15 cellular contexts compared by ENCODE assay signal in genomic region chr15:41840092-41840491, GRCh38. TPM values are rescaled to one million over a fixed set of nuclear protein-coding genes. Genes with fewer than 3 reads are reported as not detected.
DNase-seq lines count a peak whose midpoint lies in the region; ATAC-seq and TF ChIP-seq lines count a peak whose summit lies in the region.
"Had no signal": no experiment of that assay in that cellular context is flagged by ENCODE, and none has a peak within 500 bp of the region (broad histone marks: within the 10 kb centered on the region; RNA-seq: fewer than 3 reads in every experiment).

No MANE protein-coding gene starts in this region.

- peaks cover 5% of the 10 kb centered on the region for H3K4me1 Mint-ChIP-seq in stimulated activated naive CD8-positive, alpha-beta T cell treated with anti-CD3 and anti-CD28 coated beads, Interleukin-15, amount 100 ng/mL, for 72 hours
- H3K4me1 Mint-ChIP-seq: GM23338 had no signal

- ATAC-seq in stimulated activated naive CD8-positive, alpha-beta T cell treated with anti-CD3 and anti-CD28 coated beads, Interleukin-15, amount 100 ng/mL, for 72 hours = peak; percentile 40
- no peak for ATAC-seq in stimulated activated naive CD8-positive, alpha-beta T cell treated with anti-CD3 and anti-CD28 coated beads, Interleukin-15, Interleukin-2, amounts not matched to agents 100 U/mL and 50 U/mL, for 24 hours
- ATAC-seq: A549, GM12878, GM23338 had no signal

- H3K36me3 ChIP-seq in esophagus squamous epithelium = peaks cover 11 to 85% (median 30%) of the 10 kb centered on the region in 3 donors
- H3K36me3 ChIP-seq: BE2C had no signal

- peaks cover 27 to 70% (median 29%) of the 10 kb centered on the region in 3 donors for H3K4me1 ChIP-seq in esophagus squamous epithelium
- H3K4me1 ChIP-seq: A549 had no signal

- TF ChIP-seq CTCF in VCaP (conservative IDR thresholded peaks at IDR 0.05) = no peak
- TF ChIP-seq CTCF in esophagus squamous epithelium (IDR thresholded peaks at IDR 0.05) = no peak

- peak overlapping the region in 1 of 2 donors; percentile 42 for H3K27ac Mint-ChIP-seq in stimulated activated naive CD8-positive, alpha-beta T cell treated with anti-CD3 and anti-CD28 coated beads, Interleukin-15, amount 100 ng/mL, for 72 hours
- H3K27ac Mint-ChIP-seq: GM23338 had no signal

- H3K4me3 Mint-ChIP-seq in stimulated activated naive CD8-positive, alpha-beta T cell treated with anti-CD3 and anti-CD28 coated beads, Interleukin-15, amount 100 ng/mL, for 72 hours = no peak overlapping the region
- H3K4me3 Mint-ChIP-seq: CD4-positive, CD25-positive, alpha-beta regulatory T cell; GM23338 had no signal

- no peaks in the 10 kb centered on the region for H3K9me3 Mint-ChIP-seq in stimulated activated naive CD8-positive, alpha-beta T cell treated with anti-CD3 and anti-CD28 coated beads, Interleukin-15, amount 100 ng/mL, for 72 hours
- H3K9me3 Mint-ChIP-seq: CD4-positive, CD25-positive, alpha-beta regulatory T cell; GM23338 had no signal

- peak overlapping the region in 3 of 4 donors; percentile 19 to 40 (median 34) for H3K4me3 ChIP-seq in esophagus squamous epithelium
- H3K4me3 ChIP-seq: A549, GM12878, GM23338 had no signal

- no peaks in the 10 kb centered on the region for H3K27me3 Mint-ChIP-seq in stimulated activated naive CD8-positive, alpha-beta T cell treated with anti-CD3 and anti-CD28 coated beads, Interleukin-15, amount 100 ng/mL, for 72 hours
- H3K27me3 Mint-ChIP-seq: CD4-positive, CD25-positive, alpha-beta regulatory T cell had no signal

- H3K27me3 ChIP-seq in esophagus squamous epithelium = no peaks in the 10 kb centered on the region
- H3K27me3 ChIP-seq: BE2C had no signal

- intact Hi-C loops in esophagus squamous epithelium (cut with DNase I) = no loop called here

- no peak for DNase-seq in stimulated activated naive CD8-positive, alpha-beta T cell treated with anti-CD3 and anti-CD28 coated beads, Interleukin-15, amount 100 ng/mL, for 72 hours
- no peak for DNase-seq in stimulated activated naive CD8-positive, alpha-beta T cell treated with anti-CD3 and anti-CD28 coated beads, Interleukin-15, Interleukin-2, amounts not matched to agents 100 U/mL and 50 U/mL, for 24 hours
- DNase-seq in esophagus squamous epithelium (lab: John Stamatoyannopoulos, UW) (no peak), NCI-H446 treated with DMSO at 0.1 percent for 48 hours (lab: John Stamatoyannopoulos, UW) (no peak), A172 (ENCODE audit: low spot score) (no peak), SHP77 treated with DMSO at 0.1 percent for 48 hours (lab: John Stamatoyannopoulos, UW) (no peak)
- DNase-seq: CD4-positive, CD25-positive, alpha-beta regulatory T cell; DMS79; H7; IMR-90 had no signal

- H3K27ac ChIP-seq in VCaP (peak overlapping the region; percentile 94; the same call in 1 of the 2 replicates), esophagus squamous epithelium (peak overlapping the region; percentile 21 to 92 (median 64))
- H3K27ac ChIP-seq: A549 had no signal

- H3K9me3 ChIP-seq in esophagus squamous epithelium = no peaks in the 10 kb centered on the region
- H3K9me3 ChIP-seq: A549, BE2C had no signal

- WGBS in esophagus squamous epithelium, 2 donors = no CpG with 5 or more reads among the region's 10 CpGs

- no peak for TF ChIP-seq POLR2A in esophagus squamous epithelium (IDR thresholded peaks at IDR 0.05)

RNA-seq across cellular contexts. Expression of gene PLA2G4B, which starts 1.4 kb away (rescaled TPM):
- total RNA-seq in esophagus squamous epithelium = 10 to 100 TPM; 26.5 to 58.9 (median 39.7) TPM
- 0.57 and 0.84 TPM in 2 replicates for total RNA-seq in A172 (2014; rRNA removed; shearing (Covaris generic))

RNA-seq across cellular contexts. Expression of gene JMJD7, which starts 12.2 kb away (rescaled TPM):
- total RNA-seq in esophagus squamous epithelium = 10 to 100 TPM; 20.4 to 36.9 (median 30.5) TPM
- total RNA-seq in A172 (2014; rRNA removed; shearing (Covaris generic)) = 2.2 and 2.5 TPM in 2 replicates

RNA-seq across cellular contexts. Expression of gene SPTBN5, which starts 53.8 kb away (rescaled TPM):
- 1 to 10 TPM; 1.9 to 4.4 (median 3.4) TPM for total RNA-seq in esophagus squamous epithelium
- total RNA-seq in A172 (2014; rRNA removed; shearing (Covaris generic)) = 0.16 and 0.22 TPM in 2 replicates

Comparison
In these comparisons a context has a peak if more than half of its experiments do, and no peak if none do; other contexts are left out.
1. RNA of gene PLA2G4B, which starts 1.4 kb away (total RNA-seq): 26.5 to 58.9 TPM in esophagus squamous epithelium; 0.57 to 0.84 TPM in A172; every median in the first group is over 10 times any median in the second.